Comparison of ENCODE assay signal across 8 cellular contexts in genomic region chr16:87853411-87854052, GRCh38. TPM values are rescaled to one million over a fixed set of nuclear protein-coding genes. Genes with fewer than 3 reads are reported as not detected.
DNase-seq lines count a peak whose midpoint lies in the region; ATAC-seq and TF ChIP-seq lines count a peak whose summit lies in the region.

No MANE protein-coding gene starts in this region.

- no peaks in the 10 kb centered on the region for H3K9me3 Mint-ChIP-seq in activated CD4-positive, alpha-beta T cell treated with anti-CD3 and anti-CD28 coated beads for 36 hours (ENCODE audit: low read depth)

- no peaks in the 10 kb centered on the region for H3K27me3 Mint-ChIP-seq in activated CD4-positive, alpha-beta T cell treated with anti-CD3 and anti-CD28 coated beads for 36 hours

- H3K36me3 Mint-ChIP-seq in activated CD4-positive, alpha-beta T cell treated with anti-CD3 and anti-CD28 coated beads for 36 hours (ENCODE audit: low read depth), result peaks cover 74% of the 10 kb centered on the region

- peak overlapping the region; percentile 55 for H3K4me3 Mint-ChIP-seq in activated CD4-positive, alpha-beta T cell treated with anti-CD3 and anti-CD28 coated beads for 36 hours

- H3K27ac Mint-ChIP-seq in activated CD4-positive, alpha-beta T cell treated with anti-CD3 and anti-CD28 coated beads for 36 hours, result peak overlapping the region; percentile 92

- intact Hi-C loops in activated CD4-positive, alpha-beta T cell treated with anti-CD3 and anti-CD28 coated beads for 36 hours (cut with DNase I, micrococcal nuclease), result loop anchor here (1.0 to 5.0 kb wide), 8 partner anchors 13 to 461 kb away; partner anchors contain the start of genes BANP (in 1 of the 2) and MAP1LC3B (in 1 of the 2)

- DNase-seq in DMS114 treated with DMSO at 0.1 percent for 48 hours (lab: John Stamatoyannopoulos, UW; ENCODE audit: unreplicated experiment) (peak; percentile 13), HEK293T (ENCODE audit: extremely low spot score) (peak; percentile 85), NCI-H2196 (lab: John Stamatoyannopoulos, UW; ENCODE audit: unreplicated experiment) (peak; percentile 65), cerebellar cortex (ENCODE audit: low spot score) (peak; percentile 87), kidney tubule cell (ENCODE audit: low spot score) (peak; percentile 87)
- DNase-seq in activated CD4-positive, alpha-beta T cell treated with anti-CD3 and anti-CD28 coated beads for 36 hours, result peak; percentile 97
- peak; percentile 75 to 78 for DNase-seq in stimulated activated CD4-positive, alpha-beta T cell treated with anti-CD3 and anti-CD28 coated beads, Interleukin-1b, Interleukin-23, amount 100 ng/mL, for 4 hours (ENCODE audit: low read depth in 2 of 2)

- POLR2A ChIA-PET in HEK293T (lab: Yijun Ruan, JAX), result interaction anchor here (1.5 to 2.9 kb wide), 5 partner anchors 12 to 74 kb away, joined by 3 to 17 read pairs (median 15); partner anchors contain the start of gene SLC7A5
- POLR2A ChIA-PET in activated CD4-positive, alpha-beta T cell treated with anti-CD3 and anti-CD28 coated beads for 36 hours (lab: Charles Lee), result interaction anchor here (0.6 to 1.2 kb wide), 4 partner anchors 12 to 273 kb away, joined by 3 to 6 read pairs (median 3); no protein-coding TSS in a partner anchor

- peaks cover 61% of the 10 kb centered on the region for H3K4me1 Mint-ChIP-seq in activated CD4-positive, alpha-beta T cell treated with anti-CD3 and anti-CD28 coated beads for 36 hours

- CTCF ChIA-PET in HEK293T (lab: Yijun Ruan, JAX), result interaction anchor here (1.1 kb wide), 1 partner anchor 18 kb away, joined by 3 read pairs; no protein-coding TSS in a partner anchor
- CTCF ChIA-PET in activated CD4-positive, alpha-beta T cell treated with anti-CD3 and anti-CD28 coated beads for 36 hours (lab: Charles Lee), result interaction anchor here (0.9 to 1.8 kb wide), 4 partner anchors 10 to 74 kb away, joined by 3 to 16 read pairs (median 9); no protein-coding TSS in a partner anchor

- peak; percentile 76 for ATAC-seq in activated CD4-positive, alpha-beta T cell treated with anti-CD3 and anti-CD28 coated beads for 36 hours
- no peak for ATAC-seq in HG03565 (IDR thresholded peaks at IDR 0.05; ENCODE audit: unreplicated experiment)

TF ChIP-seq in HEK293T, 16 proteins besides CTCF, POLR2A, EP300 and RAD21:
- TF ChIP-seq SP1 (IDR thresholded peaks at IDR 0.05), result no peak
- peak; percentile 99 for TF ChIP-seq ARNT (IDR thresholded peaks at IDR 0.05)
- TF ChIP-seq BHLHE40 (IDR thresholded peaks at IDR 0.05; ENCODE audit: borderline replicate concordance), result no peak
- TF ChIP-seq LEF1 (IDR thresholded peaks at IDR 0.05; ENCODE audit: borderline replicate concordance), result no peak

RNA-seq across cellular contexts. Expression of gene SLC7A5, which starts 15.8 kb away (rescaled TPM):
- 100 to 1,000 TPM; 337 to 354 TPM for total RNA-seq in activated CD4-positive, alpha-beta T cell treated with anti-CD3 and anti-CD28 coated beads for 36 hours

Comparison
In these comparisons a context has a peak if more than half of its experiments do, and no peak if none do; other contexts are left out.
1. DNase-seq: peak in every context shown above with its lines; median percentile 97 in activated CD4-positive, alpha-beta T cell treated with anti-CD3 and anti-CD28 coated beads for 36 hours; 87 in cerebellar cortex; 87 in kidney tubule cell; 85 in HEK293T; 76 in stimulated activated CD4-positive, alpha-beta T cell treated with anti-CD3 and anti-CD28 coated beads, Interleukin-1b, Interleukin-23, amount 100 ng/mL, for 4 hours; 65 in NCI-H2196; 13 in DMS114 treated with DMSO at 0.1 percent for 48 hours.